In genomic region chr6:117677553-117678131, GRCh38 we compare ENCODE assay signal across 9 cellular contexts. TPM values are rescaled to one million over a fixed set of nuclear protein-coding genes. Genes with fewer than 3 reads are reported as not detected.
DNase-seq lines count a peak whose midpoint lies in the region; TF ChIP-seq lines count a peak whose summit lies in the region.
"Had no signal": no experiment of that assay in that cellular context is flagged by ENCODE, and none has a peak within 500 bp of the region (broad histone marks: within the 10 kb centered on the region; RNA-seq: fewer than 3 reads in every experiment).

No MANE protein-coding gene starts in this region.

- DNase-seq in GM23248 (peak; percentile 76), OCI-LY7 (ENCODE audit: low spot score) (no peak), dermis blood vessel endothelial cell (peak; percentile 17), colonic mucosa (no peak), SW480 (ENCODE audit: low spot score) (no peak), tibial artery (no peak)
- DNase-seq: effector CD4-positive, alpha-beta T cell; right cardiac atrium had no signal

- H3K9me3 ChIP-seq in GM23248 (ENCODE audit: low read depth), result no peaks in the 10 kb centered on the region
- H3K9me3 ChIP-seq in OCI-LY7 (ENCODE audit: low read length), result peaks cover 26% of the 10 kb centered on the region
- H3K9me3 ChIP-seq in parathyroid adenoma (ENCODE audit: control insufficient read depth, low read length), result no peaks in the 10 kb centered on the region
- no peaks in the 10 kb centered on the region for H3K9me3 ChIP-seq in colonic mucosa
- H3K9me3 ChIP-seq in tibial artery, result no peaks in the 10 kb centered on the region

- H3K79me2 ChIP-seq in GM23248 (ENCODE audit: insufficient read depth) (peaks cover 74% of the 10 kb centered on the region), OCI-LY7 (ENCODE audit: insufficient read depth, low read depth, low read length) (peaks cover 69% of the 10 kb centered on the region), parathyroid adenoma (peaks cover 9% of the 10 kb centered on the region)

- TF ChIP-seq CTCF in OCI-LY7 (conservative IDR thresholded peaks at IDR 0.05; ENCODE audit: low read length), result no peak
- TF ChIP-seq CTCF in parathyroid adenoma (IDR thresholded peaks at IDR 0.05), result no peak
- TF ChIP-seq CTCF in colonic mucosa (IDR thresholded peaks at IDR 0.05), result no peak
- TF ChIP-seq CTCF in tibial artery (IDR thresholded peaks at IDR 0.05), result no peak

- H4K20me1 ChIP-seq in GM23248 (ENCODE audit: insufficient read depth) (peaks cover 5% of the 10 kb centered on the region; the same call in 1 of the 2 replicates), OCI-LY7 (ENCODE audit: insufficient read depth, low read length) (peaks cover 25% of the 10 kb centered on the region)

- H3K9ac ChIP-seq in GM23248, result peak overlapping the region; percentile 91
- no peak overlapping the region for H3K9ac ChIP-seq in parathyroid adenoma
- H3K9ac ChIP-seq in colonic mucosa (ENCODE audit: low read depth in 2 of 2, low read length in 2 of 2), result no peak overlapping the region

- POLR2A ChIA-PET in OCI-LY7 (lab: Charles Lee), result interaction anchor here (1.2 to 1.3 kb wide), 2 partner anchors 9 to 15 kb away, joined by 3 to 5 read pairs; no protein-coding TSS in a partner anchor

- H3F3A ChIP-seq in GM23248 (ENCODE audit: insufficient read depth), result peaks cover 19% of the 10 kb centered on the region

- H2AFZ ChIP-seq in GM23248 (no peak overlapping the region), OCI-LY7 (ENCODE audit: low read length) (no peak overlapping the region), parathyroid adenoma (no peak overlapping the region)

- CTCF ChIA-PET in OCI-LY7 (lab: Charles Lee; ENCODE audit: unreplicated experiment), result no interaction called here

- H3K9me2 ChIP-seq in GM23248 (ENCODE audit: insufficient read depth), result no peaks in the 10 kb centered on the region
- no peaks in the 10 kb centered on the region for H3K9me2 ChIP-seq in OCI-LY7 (ENCODE audit: insufficient read depth, low read length)

- H3K27ac ChIP-seq in GM23248 (peak overlapping the region; percentile 68), OCI-LY7 (ENCODE audit: low read depth, low read length, poor library complexity, severe bottlenecking) (no peak overlapping the region), parathyroid adenoma (no peak overlapping the region), colonic mucosa (no peak overlapping the region), tibial artery (no peak overlapping the region)

- intact Hi-C loops in OCI-LY7 (cut with micrococcal nuclease; ENCODE audit: unreplicated experiment), result loop anchor here (5.0 kb wide), 1 partner anchor 1105 kb away; the partner anchor contains the start of gene RWDD1
- intact Hi-C loops in colonic mucosa (cut with DNase I), result no loop called here
- intact Hi-C loops in tibial artery (cut with DNase I; ENCODE audit: low total_unique reads), result no loop called here

- H3K4me3 ChIP-seq in GM23248, result peak overlapping the region; percentile 94
- H3K4me3 ChIP-seq in OCI-LY7 (ENCODE audit: low read depth, low read length, poor library complexity, severe bottlenecking), result peak overlapping the region; percentile 81
- no peak overlapping the region for H3K4me3 ChIP-seq in parathyroid adenoma (ENCODE audit: low read depth, low read length)
- H3K4me3 ChIP-seq in colonic mucosa, result no peak overlapping the region
- no peak overlapping the region for H3K4me3 ChIP-seq in tibial artery

- H3K27me3 ChIP-seq in GM23248 (replicated peaks; ENCODE audit: insufficient read depth), result no peaks in the 10 kb centered on the region
- no peaks in the 10 kb centered on the region for H3K27me3 ChIP-seq in parathyroid adenoma (ENCODE audit: control insufficient read depth, insufficient read depth, low read length)
- H3K27me3 ChIP-seq in colonic mucosa, result no peaks in the 10 kb centered on the region
- H3K27me3 ChIP-seq in tibial artery, result no peaks in the 10 kb centered on the region

- H3K36me3 ChIP-seq in GM23248 (ENCODE audit: low read depth), result peaks cover 6% of the 10 kb centered on the region; the same call in 1 of the 2 replicates
- peaks cover 55% of the 10 kb centered on the region for H3K36me3 ChIP-seq in OCI-LY7 (ENCODE audit: insufficient read depth, low read length)
- no peaks in the 10 kb centered on the region for H3K36me3 ChIP-seq in parathyroid adenoma (ENCODE audit: control insufficient read depth, insufficient read depth, low read length)
- no peaks in the 10 kb centered on the region for H3K36me3 ChIP-seq in colonic mucosa
- H3K36me3 ChIP-seq in tibial artery, result no peaks in the 10 kb centered on the region

- H3K4me1 ChIP-seq in GM23248 (ENCODE audit: insufficient read depth) (peaks cover 20% of the 10 kb centered on the region), OCI-LY7 (ENCODE audit: insufficient read depth, low read length, poor library complexity, severe bottlenecking) (peaks cover 24% of the 10 kb centered on the region), parathyroid adenoma (peaks cover 2% of the 10 kb centered on the region), colonic mucosa (peaks cover 15% of the 10 kb centered on the region), tibial artery (peaks cover 0 to 61% (median 39%) of the 10 kb centered on the region in 4 donors)

- H3K4me2 ChIP-seq in GM23248 (ENCODE audit: unreplicated experiment) (peak overlapping the region; percentile 81), OCI-LY7 (ENCODE audit: low read length) (peak overlapping the region; percentile 81), parathyroid adenoma (ENCODE audit: low read length) (peak overlapping the region; percentile 16)

- WGBS in GM23248 (ENCODE audit: low coverage in 1 of 2, low lambda C conversion rate in 2 of 2, missing lambda C conversion rate in 2 of 2), 2 experiments, result 20 to 23% methylated on average over 5 of the region's 5 CpGs

- in situ Hi-C loops in GM23248 (cut with MboI), result no loop called here

- no TSS peak for BruUV-seq in OCI-LY7 (replicated peaks; lab: Mats Ljungman, UMichigan)

RNA-seq across cellular contexts. Expression of gene NUS1, which starts 2.4 kb away (rescaled TPM):
- total RNA-seq in GM23248 (2014; rRNA removed; shearing (Covaris generic)), result 15.3 and 19.2 TPM in 2 replicates
- polyA plus RNA-seq in GM23248 (2016; fragmentation: Nextera tagmentation; extraction: Ambion mirVana), result 13.8 and 14.8 TPM in 2 replicates
- total RNA-seq in OCI-LY7 (2014; rRNA removed; shearing (Covaris generic)), result 8.9 and 9.8 TPM in 2 replicates
- total RNA-seq in OCI-LY7 (2022) (34.0 and 35.7 TPM in 2 replicates), dermis blood vessel endothelial cell (12.4 and 22.2 TPM in 2 replicates), colonic mucosa (10 to 100 TPM; 30.5 to 33.5 TPM)

Comparison
In these comparisons a context has a peak if more than half of its experiments do, and no peak if none do; other contexts are left out.
1. DNase-seq: peak in GM23248 (single experiment) and dermis blood vessel endothelial cell (single experiment); none in OCI-LY7 (single experiment), colonic mucosa (single experiment), SW480 (single experiment) and tibial artery (0 of 2).
2. H3K4me2 ChIP-seq: peak in every context shown above with its lines; median percentile 81 in GM23248; 81 in OCI-LY7; 16 in parathyroid adenoma.
3. H3K4me3 ChIP-seq: peak in GM23248 (single experiment) and OCI-LY7 (single experiment); none in parathyroid adenoma (single experiment), colonic mucosa (single experiment) and tibial artery (0 of 2).